ENCODE assay signal across 19 cellular contexts in the genomic region with DNA sequence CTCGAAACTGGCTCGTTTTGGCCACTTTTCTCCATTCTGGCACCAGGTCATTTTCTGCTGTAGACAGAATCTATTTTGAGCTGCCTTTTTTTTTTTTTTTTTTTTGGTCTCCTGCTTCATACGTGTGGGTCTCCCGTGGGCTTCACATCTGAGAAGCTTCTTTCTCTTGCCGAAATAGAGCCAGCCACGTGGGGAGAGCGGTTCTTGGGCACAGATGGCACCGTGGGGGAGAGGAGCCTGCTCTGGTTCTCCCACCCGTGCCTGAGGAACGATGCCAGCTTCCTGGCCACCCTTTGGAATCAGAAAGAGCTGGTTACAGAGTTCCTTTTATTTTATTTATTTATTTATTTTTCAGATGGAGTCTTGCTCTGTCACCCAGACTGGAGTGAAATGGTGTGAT. TPM values are rescaled to one million over a fixed set of nuclear protein-coding genes. Genes with fewer than 3 reads are reported as not detected.
"Had no signal": no experiment of that assay in that cellular context is flagged by ENCODE, and none has a peak within 500 bp of the region (broad histone marks: within the 10 kb centered on the region; RNA-seq: fewer than 3 reads in every experiment).

No MANE protein-coding gene starts in this region.

- H3K4me3 ChIP-seq: ovary, SJSA1, stomach, transverse colon had no signal

- H3K9me3 ChIP-seq: ascending aorta, ovary, SJSA1, stomach, transverse colon had no signal

- H3K36me3 ChIP-seq: ascending aorta, ovary, SJSA1, stomach, transverse colon had no signal

- H3K27ac ChIP-seq: ascending aorta, ovary, SJSA1, stomach, transverse colon had no signal

- H3K4me1 ChIP-seq: ascending aorta, SJSA1, stomach, transverse colon had no signal

- H3K27me3 ChIP-seq: ascending aorta, ovary, SJSA1, transverse colon had no signal

- DNase-seq: activated CD4-positive, alpha-beta memory T cell treated with anti-CD3 and anti-CD28 coated beads for 36 hours; activated CD4-positive, CD25-positive, alpha-beta regulatory T cell treated with anti-CD3 and anti-CD28 coated beads, Interleukin-2, amount 50 U/mL, for 72 hours; activated gamma-delta T cell treated with Interleukin-2 at 50 U/mL for 16 hours; activated naive CD8-positive, alpha-beta T cell treated with anti-CD3 and anti-CD28 coated beads for 36 hours; activated T-cell treated with anti-CD3 and anti-CD28 coated beads, Interleukin-2, amount 50 U/mL, for 48 hours; erythroblast; left colon; natural killer cell; ovary; retina; stimulated activated CD4-positive, alpha-beta T cell treated with anti-CD3 and anti-CD28 coated beads, Interleukin-15, amount 100 ng/mL, for 24 hours; stimulated activated CD4-positive, alpha-beta T cell treated with anti-CD3 and anti-CD28 coated beads, Interleukin-4, amount 100 ng/mL, for 4 hours; stomach; transverse colon had no signal

- ATAC-seq: left colon, natural killer cell had no signal

RNA-seq across cellular contexts. Expression of a gene that starts 48.7 kb away (rescaled TPM):
- total RNA-seq: activated CD4-positive, alpha-beta memory T cell treated with anti-CD3 and anti-CD28 coated beads for 36 hours; activated naive CD8-positive, alpha-beta T cell treated with anti-CD3 and anti-CD28 coated beads for 36 hours; ascending aorta; left colon; lung microvascular endothelial cell; mucosa of gallbladder; natural killer cell; ovary; SJSA1; skeletal muscle tissue; stomach; transverse colon had no signal
